Comparison of ENCODE assay signal across 21 cellular contexts in genomic region chr1:153786038-153786790, GRCh38. TPM values are rescaled to one million over a fixed set of nuclear protein-coding genes. Genes with fewer than 3 reads are reported as not detected.
DNase-seq lines count a peak whose midpoint lies in the region; ATAC-seq, FAIRE-seq and TF ChIP-seq lines count a peak whose summit lies in the region.
"Had no signal": no experiment of that assay in that cellular context is flagged by ENCODE, and none has a peak within 500 bp of the region (broad histone marks: within the 10 kb centered on the region; RNA-seq: fewer than 3 reads in every experiment).

No MANE protein-coding gene starts in this region.

- H3K27ac ChIP-seq in KMS-11 (no peak overlapping the region), K562 (ENCODE audit: extremely low read depth, low read depth, low read length) (no peak overlapping the region)
- H3K27ac ChIP-seq: 22Rv1 had no signal

- TF ChIP-seq RAD21 in K562 (CRISPR knock-in tag; conservative IDR thresholded peaks at IDR 0.05 in 1 of 2, IDR thresholded peaks at IDR 0.05 in 1 of 2): no peak

- H3K27me3 ChIP-seq in KMS-11 (ENCODE audit: insufficient read depth, low read depth) (no peaks in the 10 kb centered on the region), K562 (ENCODE audit: control insufficient read depth in 2 of 2, insufficient read depth in 2 of 2, low read length in 2 of 2) (no peaks in the 10 kb centered on the region)
- H3K27me3 ChIP-seq: BE2C; BLaER1 treated with 17β-estradiol and CSF1 and Interleukin-3, amounts not matched to agents 10 nM and 100 nM had no signal

- no peak overlapping the region for H3K9ac ChIP-seq in KMS-11
- no peak overlapping the region for H3K9ac ChIP-seq in K562 (ENCODE audit: insufficient read depth in 1 of 2, low read depth in 2 of 2, low read length in 2 of 2)

- 36% methylated on average over 4 of the region's 4 CpGs for WGBS in K562 (ENCODE audit: insufficient coverage, low coverage, missing lambda C conversion rate)

- no peaks in the 10 kb centered on the region for H3K36me3 Mint-ChIP-seq in activated naive CD4-positive, alpha-beta T cell treated with anti-CD3 and anti-CD28 coated beads, Interleukin-2, amount 10 ng/mL, durations not matched to agents 7 days and 5 days
- no peaks in the 10 kb centered on the region for H3K36me3 Mint-ChIP-seq in activated naive CD4-positive, alpha-beta T cell treated with anti-CD3 and anti-CD28 coated beads, Interleukin-2, amount 50 U/mL, for 72 hours
- H3K36me3 Mint-ChIP-seq in stimulated activated memory B cell treated with anti-CD40 and anti-IgM and Interleukin-4, amounts not matched to agents 10 μg/mL and 1 μg/mL and 100 μg/mL, for 72 hours: no peaks in the 10 kb centered on the region

- no peak for TF ChIP-seq CTCF in KMS-11 (conservative IDR thresholded peaks at IDR 0.05; ENCODE audit: low read depth, low read length)
- no peak for TF ChIP-seq CTCF in K562 (IDR thresholded peaks at IDR 0.05 in 2 of 3, conservative IDR thresholded peaks at IDR 0.05 in 1 of 3; ENCODE audit: insufficient read depth in 2 of 3, low read depth in 1 of 3, low read length in 3 of 3)

- in situ Hi-C loops in K562 (cut with MboI): no loop called here

- no peaks in the 10 kb centered on the region for H3K79me2 ChIP-seq in KMS-11 (ENCODE audit: insufficient read depth, low read depth)
- H3K79me2 ChIP-seq in K562 (ENCODE audit: control insufficient read depth, insufficient read depth, low read length): no peaks in the 10 kb centered on the region

- H2AFZ ChIP-seq in KMS-11 (ENCODE audit: low read depth) (no peak overlapping the region), K562 (ENCODE audit: low read depth, low read length) (no peak overlapping the region)

- H4K20me1 ChIP-seq in KMS-11 (ENCODE audit: insufficient read depth) (no peaks in the 10 kb centered on the region), K562 (replicated peaks; ENCODE audit: control insufficient read depth, insufficient read depth, low read length) (no peaks in the 10 kb centered on the region)
- H4K20me1 ChIP-seq: BLaER1 treated with 17β-estradiol and CSF1 and Interleukin-3, amounts not matched to agents 10 nM and 100 nM had no signal

- H3K4me2 ChIP-seq in KMS-11 (no peak overlapping the region), K562 (ENCODE audit: insufficient read depth, low read length) (no peak overlapping the region)
- H3K4me2 ChIP-seq: GM23338 had no signal

- ATAC-seq in activated naive CD4-positive, alpha-beta T cell treated with anti-CD3 and anti-CD28 coated beads, Interleukin-2, amount 50 U/mL, for 72 hours: no peak
- ATAC-seq in K562: no peak
- ATAC-seq in stimulated activated memory B cell treated with anti-CD40 and anti-IgM and Interleukin-4, amounts not matched to agents 10 μg/mL and 1 μg/mL and 100 μg/mL, for 72 hours: no peak
- ATAC-seq: GM23338 had no signal

- H3K9me1 ChIP-seq in K562 (ENCODE audit: control insufficient read depth, insufficient read depth, low read length): no peaks in the 10 kb centered on the region

- CTCF ChIA-PET in activated naive CD4-positive, alpha-beta T cell treated with anti-CD3 and anti-CD28 coated beads, Interleukin-2, amount 10 ng/mL, durations not matched to agents 7 days and 5 days (lab: Charles Lee): interaction anchor here (1.4 kb wide), 1 partner anchor 11 kb away, joined by 3 read pairs; no protein-coding TSS in a partner anchor
- CTCF ChIA-PET in K562 (lab: Yijun Ruan, JAX; ENCODE audit: low intra/inter-chr PET ratio): no interaction called here

- intact Hi-C loops in K562 (cut with micrococcal nuclease): no loop called here

- POLR2A ChIA-PET in K562 (lab: Yijun Ruan, JAX): interaction anchor here (1.0 kb wide), 1 partner anchor 121 kb away, joined by 3 read pairs; no protein-coding TSS in a partner anchor

- peak overlapping the region; percentile 59 for H3K4me3 ChIP-seq in KMS-11 (IDR thresholded peaks at IDR 0.05; ENCODE audit: insufficient read depth, low read depth, low read length)
- no peak overlapping the region for H3K4me3 ChIP-seq in K562
- H3K4me3 ChIP-seq: BLaER1 treated with 17β-estradiol and CSF1 and Interleukin-3, amounts not matched to agents 10 nM and 100 nM; GM23338; HAP-1 had no signal

- H3K4me1 ChIP-seq in KMS-11 (ENCODE audit: low read depth, poor library complexity, severe bottlenecking) (peaks cover 35% of the 10 kb centered on the region), K562 (replicated peaks in 1 of 2; ENCODE audit: control insufficient read depth in 2 of 2, insufficient read depth in 2 of 2, low read length in 2 of 2) (peaks cover 4 to 30% of the 10 kb centered on the region in 2 experiments)
- H3K4me1 ChIP-seq: BE2C had no signal

- no peaks in the 10 kb centered on the region for H3K9me3 ChIP-seq in K562 (replicated peaks; ENCODE audit: control insufficient read depth, insufficient read depth, low read depth, low read length)
- H3K9me3 ChIP-seq: BE2C, HAP-1 had no signal

- no peak for TF ChIP-seq EP300 in K562 (IDR thresholded peaks at IDR 0.05; ENCODE audit: low read length)

- H3K4me1 Mint-ChIP-seq in activated naive CD4-positive, alpha-beta T cell treated with anti-CD3 and anti-CD28 coated beads, Interleukin-2, amount 10 ng/mL, durations not matched to agents 7 days and 5 days: peaks cover 38% of the 10 kb centered on the region
- H3K4me1 Mint-ChIP-seq in stimulated activated memory B cell treated with anti-CD40 and anti-IgM and Interleukin-4, amounts not matched to agents 10 μg/mL and 1 μg/mL and 100 μg/mL, for 72 hours: peaks cover 45% of the 10 kb centered on the region

- BruUV-seq in K562 (replicated peaks; lab: Mats Ljungman, UMichigan): no TSS peak

- H3K4me3 Mint-ChIP-seq in activated naive CD4-positive, alpha-beta T cell treated with anti-CD3 and anti-CD28 coated beads, Interleukin-2, amount 10 ng/mL, durations not matched to agents 7 days and 5 days: no peak overlapping the region
- no peak overlapping the region for H3K4me3 Mint-ChIP-seq in stimulated activated memory B cell treated with anti-CD40 and anti-IgM and Interleukin-4, amounts not matched to agents 10 μg/mL and 1 μg/mL and 100 μg/mL, for 72 hours
- H3K4me3 Mint-ChIP-seq: CD4-positive, alpha-beta memory T cell; GM23338 had no signal

- no peaks in the 10 kb centered on the region for H3K9me3 Mint-ChIP-seq in activated naive CD4-positive, alpha-beta T cell treated with anti-CD3 and anti-CD28 coated beads, Interleukin-2, amount 10 ng/mL, durations not matched to agents 7 days and 5 days
- no peaks in the 10 kb centered on the region for H3K9me3 Mint-ChIP-seq in activated naive CD4-positive, alpha-beta T cell treated with anti-CD3 and anti-CD28 coated beads, Interleukin-2, amount 50 U/mL, for 72 hours
- no peaks in the 10 kb centered on the region for H3K9me3 Mint-ChIP-seq in stimulated activated memory B cell treated with anti-CD40 and anti-IgM and Interleukin-4, amounts not matched to agents 10 μg/mL and 1 μg/mL and 100 μg/mL, for 72 hours
- H3K9me3 Mint-ChIP-seq: CD4-positive, alpha-beta memory T cell; GM23338 had no signal

- no peak for FAIRE-seq in K562 (lab: Jason Lieb, UNC)
- FAIRE-seq: A204.1, H54 had no signal

- no peak for TF ChIP-seq POLR2A in K562 (conservative IDR thresholded peaks at IDR 0.05)

- peak overlapping the region; percentile 2 for H3K27ac Mint-ChIP-seq in activated naive CD4-positive, alpha-beta T cell treated with anti-CD3 and anti-CD28 coated beads, Interleukin-2, amount 10 ng/mL, durations not matched to agents 7 days and 5 days
- no peak overlapping the region for H3K27ac Mint-ChIP-seq in activated naive CD4-positive, alpha-beta T cell treated with anti-CD3 and anti-CD28 coated beads, Interleukin-2, amount 50 U/mL, for 72 hours
- peak overlapping the region; percentile 48 for H3K27ac Mint-ChIP-seq in stimulated activated memory B cell treated with anti-CD40 and anti-IgM and Interleukin-4, amounts not matched to agents 10 μg/mL and 1 μg/mL and 100 μg/mL, for 72 hours
- H3K27ac Mint-ChIP-seq: CD4-positive, alpha-beta memory T cell; GM23338 had no signal

- H3K36me3 ChIP-seq in KMS-11 (ENCODE audit: insufficient read depth) (no peaks in the 10 kb centered on the region), K562 (ENCODE audit: control insufficient read depth, insufficient read depth, low read length) (no peaks in the 10 kb centered on the region)
- H3K36me3 ChIP-seq: BE2C, HAP-1 had no signal

- H3K27me3 Mint-ChIP-seq in activated naive CD4-positive, alpha-beta T cell treated with anti-CD3 and anti-CD28 coated beads, Interleukin-2, amount 10 ng/mL, durations not matched to agents 7 days and 5 days: peaks cover 30% of the 10 kb centered on the region
- no peaks in the 10 kb centered on the region for H3K27me3 Mint-ChIP-seq in stimulated activated memory B cell treated with anti-CD40 and anti-IgM and Interleukin-4, amounts not matched to agents 10 μg/mL and 1 μg/mL and 100 μg/mL, for 72 hours

- DNase-seq in activated naive CD4-positive, alpha-beta T cell treated with anti-CD3 and anti-CD28 coated beads, Interleukin-2, amount 10 ng/mL, durations not matched to agents 7 days and 5 days: no peak
- DNase-seq in activated naive CD4-positive, alpha-beta T cell treated with anti-CD3 and anti-CD28 coated beads, Interleukin-2, amount 50 U/mL, for 72 hours (ENCODE audit: low spot score in 2 of 2): no peak
- no peak for DNase-seq in K562 (ENCODE audit: extremely low read depth in 1 of 4, low spot score in 3 of 4)
- no peak for DNase-seq in NCI-H1930 (lab: John Stamatoyannopoulos, UW)
- no peak for DNase-seq in activated CD8-positive, alpha-beta memory T cell treated with anti-CD3 and anti-CD28 coated beads, Interleukin-2, amount 50 U/mL, for 4 hours
- no peak for DNase-seq in activated CD4-positive, alpha-beta T cell treated with anti-CD3 and anti-CD28 coated beads for 4 hours
- DNase-seq: BE2C; Calu3; CD4-positive, alpha-beta memory T cell; COR-L47; DMS53; DMS79 treated with DMSO at 0.1 percent for 48 hours; GF-D8 had no signal

RNA-seq across cellular contexts. Expression of gene SLC27A3, which starts 11.0 kb away (rescaled TPM):
- 1 to 10 TPM; 7.0 to 8.3 TPM for total RNA-seq in activated naive CD4-positive, alpha-beta T cell treated with anti-CD3 and anti-CD28 coated beads, Interleukin-2, amount 50 U/mL, for 72 hours
- total RNA-seq in K562 (2011; cell fraction: chromatin; rRNA removed; ENCODE audit: low replicate concordance): 12.5 and 30.3 TPM in 2 replicates
- 16.4 and 17.8 TPM in 2 replicates for total RNA-seq in K562 (2011; cell fraction: nucleolus; rRNA removed)
- 10.8 and 15.5 TPM in 2 replicates for total RNA-seq in K562 (2011; cell fraction: nucleoplasm; rRNA removed)
- 1.2 and 4.0 TPM in 2 replicates for total RNA-seq in K562 (2014; rRNA removed)
- 1.6 and 2.6 TPM in 2 replicates for total RNA-seq in K562 (2014; rRNA removed; fragmentation: Illumina TruSeq; extraction: Trizol)
- total RNA-seq in K562 (2015; rRNA removed; fragmentation: Illumina TruSeq; extraction: Trizol): 2.1 and 3.0 TPM in 2 replicates
- total RNA-seq in K562 (2021): 2.8 and 3.6 TPM in 2 replicates
- polyA plus RNA-seq in K562 (2011; rRNA removed): 4.1 and 4.3 TPM in 2 replicates
- polyA plus RNA-seq in K562 (2011; cell fraction: cytosol; rRNA removed): 4.4 and 4.6 TPM in 2 replicates
- 27.9 and 39.9 TPM in 2 replicates for polyA plus RNA-seq in K562 (2011; cell fraction: nucleus; rRNA removed)
- 5.5 and 7.3 TPM in 2 replicates for polyA plus RNA-seq in K562 (2012)
- 4.7 and 4.9 TPM in 2 replicates for polyA plus RNA-seq in K562 (2014; fragmentation: Illumina TruSeq; extraction: Trizol)
- under 1 TPM; 0.57 to 0.79 TPM for polyA plus RNA-seq in K562 (2014; fragmentation: Nextera tagmentation; extraction: Ambion mirVana)
- polyA plus RNA-seq in K562 (2014; rRNA removed): 4.3 and 5.2 TPM in 2 replicates
- polyA minus RNA-seq in K562 (2011; rRNA and poly(A)+ RNA removed): 3.5 and 3.8 TPM in 2 replicates
- polyA minus RNA-seq in K562 (2011; cell fraction: cytosol; rRNA and poly(A)+ RNA removed): 3.2 and 4.8 TPM in 2 replicates
- polyA minus RNA-seq in K562 (2011; cell fraction: nucleus; rRNA and poly(A)+ RNA removed): 2.7 and 4.0 TPM in 2 replicates

RNA-seq across cellular contexts. Expression of gene INTS3, which starts 58.4 kb away (rescaled TPM):
- 10 to 100 TPM; 58.2 to 64.9 TPM for total RNA-seq in activated naive CD4-positive, alpha-beta T cell treated with anti-CD3 and anti-CD28 coated beads, Interleukin-2, amount 50 U/mL, for 72 hours
- 186 and 226 TPM in 2 replicates for total RNA-seq in K562 (2011; cell fraction: chromatin; rRNA removed; ENCODE audit: low replicate concordance)
- total RNA-seq in K562 (2011; cell fraction: nucleolus; rRNA removed): 87.4 and 90.9 TPM in 2 replicates
- 121 and 131 TPM in 2 replicates for total RNA-seq in K562 (2011; cell fraction: nucleoplasm; rRNA removed)
- 11.4 and 15.5 TPM in 2 replicates for total RNA-seq in K562 (2014; rRNA removed)
- 12.2 and 14.3 TPM in 2 replicates for total RNA-seq in K562 (2014; rRNA removed; fragmentation: Illumina TruSeq; extraction: Trizol)
- total RNA-seq in K562 (2015; rRNA removed; fragmentation: Illumina TruSeq; extraction: Trizol): 14.9 and 15.6 TPM in 2 replicates
- total RNA-seq in K562 (2021): 23.6 and 24.1 TPM in 2 replicates
- 16.6 and 35.4 TPM in 2 replicates for polyA plus RNA-seq in K562 (2011; rRNA removed)
- polyA plus RNA-seq in K562 (2011; cell fraction: cytosol; rRNA removed): 11.3 and 19.7 TPM in 2 replicates
- polyA plus RNA-seq in K562 (2011; cell fraction: nucleus; rRNA removed): 134 and 147 TPM in 2 replicates
- 21.2 and 29.9 TPM in 2 replicates for polyA plus RNA-seq in K562 (2012)
- polyA plus RNA-seq in K562 (2014; fragmentation: Illumina TruSeq; extraction: Trizol): 17.2 and 20.4 TPM in 2 replicates
- 1 to 10 TPM; 6.3 to 7.8 TPM for polyA plus RNA-seq in K562 (2014; fragmentation: Nextera tagmentation; extraction: Ambion mirVana)
- polyA plus RNA-seq in K562 (2014; rRNA removed): 13.2 and 15.3 TPM in 2 replicates
- 26.3 and 30.0 TPM in 2 replicates for polyA minus RNA-seq in K562 (2011; rRNA and poly(A)+ RNA removed)
- polyA minus RNA-seq in K562 (2011; cell fraction: cytosol; rRNA and poly(A)+ RNA removed): 15.4 and 18.2 TPM in 2 replicates
- 27.9 and 49.8 TPM in 2 replicates for polyA minus RNA-seq in K562 (2011; cell fraction: nucleus; rRNA and poly(A)+ RNA removed)

Comparison
In these comparisons a context has a peak if more than half of its experiments do, and no peak if none do; other contexts are left out.
1. H3K27ac Mint-ChIP-seq: peak in activated naive CD4-positive, alpha-beta T cell treated with anti-CD3 and anti-CD28 coated beads, Interleukin-2, amount 10 ng/mL, durations not matched to agents 7 days and 5 days (single experiment) and stimulated activated memory B cell treated with anti-CD40 and anti-IgM and Interleukin-4, amounts not matched to agents 10 μg/mL and 1 μg/mL and 100 μg/mL, for 72 hours (single experiment); none in activated naive CD4-positive, alpha-beta T cell treated with anti-CD3 and anti-CD28 coated beads, Interleukin-2, amount 50 U/mL, for 72 hours (0 of 2).